Comparison of ENCODE assay signal across 1 cellular context in genomic region chr6:15062311-15063252, GRCh38.
TF ChIP-seq lines count a peak whose summit lies in the region.

No MANE protein-coding gene starts in this region.

TF ChIP-seq in K562, 482 proteins besides CTCF, POLR2A, EP300 and RAD21 (continued from another document):
- TF ChIP-seq ILF3 (IDR thresholded peaks at IDR 0.05; ENCODE audit: borderline replicate concordance) = no peak; the same call in 1 of the 2 replicates
